3 cellular contexts compared by ENCODE assay signal in genomic region chr7:70230761-70231160, GRCh38.
"Had no signal": no experiment of that assay in that cellular context is flagged by ENCODE, and none has a peak within 500 bp of the region (broad histone marks: within the 10 kb centered on the region; RNA-seq: fewer than 3 reads in every experiment).

No MANE protein-coding gene starts in this region.

- DNase-seq: GDM1, GF-D8 had no signal

- ATAC-seq: GM12878 had no signal

- H3K4me3 ChIP-seq: GM12878 had no signal
